ENCODE assay signal across 8 cellular contexts in genomic region chr3:71875461-71875947, GRCh38.
DNase-seq lines count a peak whose midpoint lies in the region; ATAC-seq lines count a peak whose summit lies in the region.

No MANE protein-coding gene starts in this region.

- peak; percentile 91 for ATAC-seq in GM21619 (IDR thresholded peaks at IDR 0.05; ENCODE audit: unreplicated experiment)

- no peak overlapping the region for H3K9ac ChIP-seq in HUES64 (ENCODE audit: low read depth, low read length)

- H3K4me1 ChIP-seq in HUES64 (ENCODE audit: insufficient read depth, low read length): peaks cover 34% of the 10 kb centered on the region

- peak; percentile 69 for DNase-seq in EH (ENCODE audit: low read depth)
- DNase-seq in RKO (ENCODE audit: low spot score): peak; percentile 60
- DNase-seq in activated T-helper 9 cell treated with anti-CD3 and anti-CD28 coated beads, Interleukin-2, amount 50 U/mL, for 16 hours (ENCODE audit: low read depth): peak; percentile 59
- DNase-seq in fibroblast of the conjunctiva (ENCODE audit: low read depth): peak; percentile 60
- peak; percentile 23 for DNase-seq in non-pigmented ciliary epithelial cell (ENCODE audit: low read depth)
- DNase-seq in superior temporal gyrus (ENCODE audit: extremely low spot score): peak; percentile 90

- no peaks in the 10 kb centered on the region for H3K27me3 ChIP-seq in HUES64 (ENCODE audit: insufficient read depth, low read length)

- WGBS in HUES64: 22% methylated on average over 4 of the region's 4 CpGs

- no peaks in the 10 kb centered on the region for H3K36me3 ChIP-seq in HUES64 (ENCODE audit: insufficient read depth, low read length)

- no peaks in the 10 kb centered on the region for H3K9me3 ChIP-seq in HUES64 (ENCODE audit: insufficient read depth, low read depth, low read length)

- H3K4me3 ChIP-seq in HUES64 (ENCODE audit: low read length): no peak overlapping the region

- H3K27ac ChIP-seq in HUES64 (ENCODE audit: low read depth, low read length): peak overlapping the region; percentile 5; the same call in 1 of the 2 replicates

Comparison
In these comparisons a context has a peak if more than half of its experiments do, and no peak if none do; other contexts are left out.
1. DNase-seq: peak in every context shown above with its lines; median percentile 90 in superior temporal gyrus; 69 in EH; 60 in RKO; 60 in fibroblast of the conjunctiva; 59 in activated T-helper 9 cell treated with anti-CD3 and anti-CD28 coated beads, Interleukin-2, amount 50 U/mL, for 16 hours; 23 in non-pigmented ciliary epithelial cell.